11 cellular contexts compared by ENCODE assay signal in the genomic region with DNA sequence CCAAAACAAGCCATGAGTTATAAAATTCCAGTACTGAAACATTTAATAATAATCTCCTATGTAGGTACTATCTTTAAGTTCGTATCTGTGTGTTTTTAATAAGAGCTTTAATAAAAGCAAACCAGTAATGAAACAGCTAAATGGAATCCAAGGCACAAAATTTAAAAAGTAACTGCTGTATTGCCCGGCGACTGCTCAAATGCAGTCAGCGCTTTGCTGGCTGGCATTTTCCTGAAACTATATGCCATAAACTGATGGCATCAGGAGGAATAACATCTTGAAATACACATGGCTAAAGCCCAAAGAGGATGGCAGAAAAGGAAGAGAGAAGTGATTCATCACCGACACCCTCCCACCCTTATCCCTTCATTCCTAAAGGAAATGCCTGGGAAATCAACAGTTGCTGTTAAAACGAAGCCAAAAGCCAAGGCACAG.
DNase-seq lines count a peak whose midpoint lies in the region; ATAC-seq and TF ChIP-seq lines count a peak whose summit lies in the region.
"Had no signal": no experiment of that assay in that cellular context is flagged by ENCODE, and none has a peak within 500 bp of the region (broad histone marks: within the 10 kb centered on the region; RNA-seq: fewer than 3 reads in every experiment).

No MANE protein-coding gene starts in this region.

- H3K36me3 ChIP-seq in right atrium auricular region (no peaks in the 10 kb centered on the region), mammary epithelial cell (ENCODE audit: insufficient read depth, low read length) (no peaks in the 10 kb centered on the region), mesodermal cell (ENCODE audit: control insufficient read depth, insufficient read depth, low read length) (peaks cover 8% of the 10 kb centered on the region), vagina (no peaks in the 10 kb centered on the region)
- H3K36me3 ChIP-seq: pancreas had no signal

- H3K27me3 ChIP-seq in right atrium auricular region (no peaks in the 10 kb centered on the region), mammary epithelial cell (ENCODE audit: insufficient read depth, low read length) (no peaks in the 10 kb centered on the region), vagina (no peaks in the 10 kb centered on the region)
- H3K27me3 ChIP-seq: pancreas had no signal

- no peak for TF ChIP-seq POLR2A in vagina (IDR thresholded peaks at IDR 0.05)

- H3K9me3 ChIP-seq in right atrium auricular region (no peaks in the 10 kb centered on the region), mammary epithelial cell (replicated peaks; ENCODE audit: insufficient read depth, low read length) (no peaks in the 10 kb centered on the region), mesodermal cell (ENCODE audit: control insufficient read depth, low read length) (peaks cover 10% of the 10 kb centered on the region), vagina (no peaks in the 10 kb centered on the region)
- H3K9me3 ChIP-seq: pancreas had no signal

- H3K9ac ChIP-seq in mammary epithelial cell (ENCODE audit: insufficient read depth, low read length) = peak overlapping the region; percentile 11

- peak overlapping the region; percentile 53 for H2AFZ ChIP-seq in mammary epithelial cell (ENCODE audit: low read depth, low read length)

- BruUV-seq in mammary epithelial cell (replicated peaks; lab: Mats Ljungman, UMichigan) = no TSS peak

- H3K79me2 ChIP-seq in mammary epithelial cell (ENCODE audit: insufficient read depth, low read length) = no peaks in the 10 kb centered on the region

- DNase-seq in right atrium auricular region (ENCODE audit: low spot score) = no peak
- no peak for DNase-seq in Right ventricle myocardium superior
- no peak for DNase-seq in mammary epithelial cell
- DNase-seq in vagina (ENCODE audit: extremely low spot score in 2 of 2) = no peak
- no peak for DNase-seq in hepatic stellate cell (ENCODE audit: low spot score)
- no peak for DNase-seq in islet precursor cell
- DNase-seq in NCI-H1092 (lab: John Stamatoyannopoulos, UW) = no peak
- DNase-seq: activated naive CD4-positive, alpha-beta T cell treated with anti-CD3 and anti-CD28 coated beads, Interleukin-2, amount 10 ng/mL, durations not matched to agents 7 days and 5 days; NCI-H69; pancreas had no signal

- dilution Hi-C loops in mammary epithelial cell (cut with HindIII; ENCODE audit: low sequenced_read_pairs) = no loop called here

- no peak for TF ChIP-seq CTCF in right atrium auricular region (IDR thresholded peaks at IDR 0.05)
- TF ChIP-seq CTCF in mammary epithelial cell (conservative IDR thresholded peaks at IDR 0.05 in 1 of 2, IDR thresholded peaks at IDR 0.05 in 1 of 2; ENCODE audit: extremely low read depth in 1 of 2, insufficient read depth in 1 of 2, low read depth in 1 of 2, low read length in 2 of 2) = no peak
- no peak for TF ChIP-seq CTCF in vagina (IDR thresholded peaks at IDR 0.05)

- no peak overlapping the region for H3K4me2 ChIP-seq in mammary epithelial cell (ENCODE audit: insufficient read depth, low read depth, low read length)

- intact Hi-C loops in Right ventricle myocardium superior (cut with DNase I) = no loop called here
- intact Hi-C loops in mammary epithelial cell (cut with micrococcal nuclease) = no loop called here
- intact Hi-C loops in vagina (cut with DNase I) = no loop called here

- H3K4me1 ChIP-seq in right atrium auricular region = peaks cover 0 to 31% of the 10 kb centered on the region in 2 donors
- peaks cover 14% of the 10 kb centered on the region for H3K4me1 ChIP-seq in mammary epithelial cell (ENCODE audit: insufficient read depth, low read length)
- peaks cover 18% of the 10 kb centered on the region for H3K4me1 ChIP-seq in mesodermal cell (ENCODE audit: control insufficient read depth, insufficient read depth, low read length, poor library complexity, severe bottlenecking)
- H3K4me1 ChIP-seq in vagina = peaks cover 20% of the 10 kb centered on the region

- H4K20me1 ChIP-seq in mammary epithelial cell (ENCODE audit: insufficient read depth, low read length) = no peaks in the 10 kb centered on the region

- ATAC-seq in Right ventricle myocardium superior (ENCODE audit: poor library complexity) = no peak

- WGBS in mammary epithelial cell (ENCODE audit: low coverage, missing lambda C conversion rate) = 77% methylated on average over 6 of the region's 6 CpGs
- WGBS in mesodermal cell (ENCODE audit: insufficient coverage in 2 of 2), 2 experiments = 35 to 77% methylated on average over 3 of the region's 6 CpGs

- H3K27ac ChIP-seq in right atrium auricular region = peak overlapping the region; percentile 46 to 57
- H3K27ac ChIP-seq in mammary epithelial cell (ENCODE audit: insufficient read depth, low read depth, low read length) = peak overlapping the region; percentile 29
- peak overlapping the region; percentile 100 for H3K27ac ChIP-seq in mesodermal cell (ENCODE audit: low read depth, low read length, severe bottlenecking)
- peak overlapping the region; percentile 26 for H3K27ac ChIP-seq in vagina

- in situ Hi-C loops in mammary epithelial cell (cut with MboI; ENCODE audit: low sequenced_read_pairs in 2 of 2) = no loop called here

- no peak overlapping the region for H3K4me3 ChIP-seq in right atrium auricular region
- H3K4me3 ChIP-seq in mammary epithelial cell (replicated peaks in 1 of 3; ENCODE audit: insufficient read depth in 1 of 3, low read depth in 2 of 3, low read length in 3 of 3) = no peak overlapping the region
- H3K4me3 ChIP-seq in mesodermal cell (ENCODE audit: extremely low read depth, insufficient read depth, low read length, poor library complexity, severe bottlenecking) = no peak overlapping the region
- no peak overlapping the region for H3K4me3 ChIP-seq in vagina
- H3K4me3 ChIP-seq: pancreas had no signal

- CTCF ChIA-PET in mammary epithelial cell (lab: Charles Lee; ENCODE audit: low non-redundant PET) = no interaction called here

Comparison
In these comparisons a context has a peak if more than half of its experiments do, and no peak if none do; other contexts are left out.
1. H3K27ac ChIP-seq: peak in every context shown above with its lines; median percentile 100 in mesodermal cell; 52 in right atrium auricular region; 29 in mammary epithelial cell; 26 in vagina.